Comparison of ENCODE assay signal across 11 cellular contexts in the genomic region with DNA sequence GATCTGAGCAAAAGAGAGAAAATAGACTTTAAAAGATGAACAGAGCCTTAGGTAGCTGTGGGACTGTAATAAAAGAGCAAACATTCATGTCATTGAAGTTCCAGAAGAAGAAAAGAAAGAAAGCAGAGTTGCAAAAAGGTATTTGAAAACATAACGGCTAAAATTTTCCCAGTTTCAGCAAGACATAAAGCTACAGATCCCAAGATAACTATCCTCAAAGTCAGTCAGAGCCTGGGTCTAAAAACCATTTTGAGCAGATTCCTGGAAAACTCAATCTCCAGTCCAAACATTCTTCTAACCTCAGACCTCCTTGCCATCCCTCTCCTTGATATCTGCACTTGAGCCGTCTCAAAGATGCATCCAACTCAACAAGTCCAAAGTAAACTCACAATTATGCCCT. TPM values are rescaled to one million over a fixed set of nuclear protein-coding genes. Genes with fewer than 3 reads are reported as not detected.
"Had no signal": no experiment of that assay in that cellular context is flagged by ENCODE, and none has a peak within 500 bp of the region (broad histone marks: within the 10 kb centered on the region; RNA-seq: fewer than 3 reads in every experiment).

No MANE protein-coding gene starts in this region.

- H3K27ac ChIP-seq: GM23248, HL-60 had no signal

- H3K9me3 Mint-ChIP-seq: IgD-negative memory B cell had no signal

- H3K9ac ChIP-seq: GM23248 had no signal

- H3K9me3 ChIP-seq: HAP-1 had no signal

- ATAC-seq: HCT116, HepG2 had no signal

- H3K4me1 ChIP-seq: HAP-1 had no signal

- H3K36me3 ChIP-seq: HAP-1 had no signal

- H3K4me3 ChIP-seq: GM23248, HAP-1 had no signal

- DNase-seq: GM23248, GOT3, H7, KBM-7 had no signal

RNA-seq across cellular contexts. Expression of gene CD300E, which starts 20.9 kb away (rescaled TPM):
- total RNA-seq: GM23248, H4, HepG2, HT1080 had no signal
- polyA plus RNA-seq: GM23248, HepG2 had no signal

RNA-seq across cellular contexts. Expression of gene CD300LD, which starts 52.3 kb away (rescaled TPM):
- total RNA-seq: GM23248, H4, H7, HepG2, HT1080 had no signal
- polyA plus RNA-seq: GM23248, HepG2, IgD-negative memory B cell had no signal
